In the genomic region with DNA sequence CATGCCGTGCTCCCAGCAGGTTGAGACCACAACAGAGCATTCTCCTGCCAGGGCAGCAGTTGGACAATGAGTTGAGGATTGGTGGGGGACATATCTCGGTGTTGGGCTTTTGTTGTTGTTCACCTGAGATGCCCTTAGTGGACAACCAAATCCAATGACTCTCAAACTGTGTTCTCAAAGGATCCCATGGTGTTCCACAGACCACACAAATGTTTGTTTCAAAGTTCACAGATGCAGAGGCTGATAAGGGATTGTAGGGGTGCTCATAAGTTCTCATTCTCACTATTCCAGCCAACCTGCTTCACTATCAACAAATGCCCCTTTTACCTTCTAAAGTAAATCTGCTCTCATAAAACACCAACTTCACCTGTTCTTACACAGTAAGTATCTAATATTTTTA, we compare ENCODE assay signal across 25 cellular contexts.
"Had no signal": no experiment of that assay in that cellular context is flagged by ENCODE, and none has a peak within 500 bp of the region (broad histone marks: within the 10 kb centered on the region; RNA-seq: fewer than 3 reads in every experiment).

No MANE protein-coding gene starts in this region.

- H3K4me1 Mint-ChIP-seq: natural killer cell; neural progenitor cell; stimulated activated effector memory CD8-positive, alpha-beta T cell treated with anti-CD3 and anti-CD28 coated beads, Interleukin-12 subunit alpha, Interleukin-12 subunit beta, amount 100 ng/mL, for 72 hours had no signal

- H3K9ac ChIP-seq: neural progenitor cell, parathyroid adenoma had no signal

- H3K4me3 Mint-ChIP-seq: naive thymus-derived CD4-positive, alpha-beta T cell; natural killer cell; nephron; neural progenitor cell; stimulated activated effector memory CD8-positive, alpha-beta T cell treated with anti-CD3 and anti-CD28 coated beads, Interleukin-12 subunit alpha, Interleukin-12 subunit beta, amount 100 ng/mL, for 72 hours; stimulated activated naive CD8-positive, alpha-beta T cell treated with anti-CD3 and anti-CD28 coated beads, Interleukin-15, Interleukin-2, amounts not matched to agents 100 ng/mL and 50 ng/mL, for 24 hours had no signal

- H3K27me3 ChIP-seq: neural progenitor cell, ovary, stomach, thyroid gland, tibial nerve, upper lobe of left lung, vagina had no signal

- H3K4me2 ChIP-seq: neural progenitor cell had no signal

- H2AFZ ChIP-seq: neural progenitor cell, parathyroid adenoma had no signal

- H3K79me2 ChIP-seq: parathyroid adenoma had no signal

- H3K4me1 ChIP-seq: neural progenitor cell, parathyroid adenoma, prostate gland, stomach, thyroid gland, tibial nerve, upper lobe of left lung, vagina had no signal

- H3K27me3 Mint-ChIP-seq: stimulated activated naive CD8-positive, alpha-beta T cell treated with anti-CD3 and anti-CD28 coated beads, Interleukin-15, Interleukin-2, amounts not matched to agents 100 ng/mL and 50 ng/mL, for 24 hours had no signal

- H3K4me3 ChIP-seq: neural progenitor cell, ovary, prostate gland, skin epidermis, stomach, thoracic aorta, thyroid gland, tibial nerve, upper lobe of left lung, vagina had no signal

- H3K27ac Mint-ChIP-seq: naive thymus-derived CD4-positive, alpha-beta T cell; natural killer cell; nephron; neural progenitor cell; stimulated activated effector memory CD8-positive, alpha-beta T cell treated with anti-CD3 and anti-CD28 coated beads, Interleukin-12 subunit alpha, Interleukin-12 subunit beta, amount 100 ng/mL, for 72 hours; stimulated activated naive CD8-positive, alpha-beta T cell treated with anti-CD3 and anti-CD28 coated beads, Interleukin-15, Interleukin-2, amounts not matched to agents 100 ng/mL and 50 ng/mL, for 24 hours had no signal

- ATAC-seq: naive thymus-derived CD4-positive, alpha-beta T cell; natural killer cell; right cardiac atrium; sciatic nerve; stimulated activated effector memory CD8-positive, alpha-beta T cell treated with anti-CD3 and anti-CD28 coated beads, Interleukin-12 subunit alpha, Interleukin-12 subunit beta, amount 100 ng/mL, for 72 hours had no signal

- DNase-seq: naive thymus-derived CD4-positive, alpha-beta T cell; natural killer cell; occipital lobe; ovary; right cardiac atrium; stimulated activated CD4-positive, alpha-beta T cell treated with anti-CD3 and anti-CD28 coated beads, Interleukin-15, amount 100 ng/mL, for 24 hours; stimulated activated CD4-positive, alpha-beta T cell treated with anti-CD3 and anti-CD28 coated beads, Interleukin-2, amount 100 ng/mL, for 24 hours; stimulated activated CD4-positive, alpha-beta T cell treated with anti-CD3 and anti-CD28 coated beads, Interleukin-2, amount 100 ng/mL, for 48 hours; stimulated activated CD4-positive, alpha-beta T cell treated with anti-CD3 and anti-CD28 coated beads, Interleukin-4, amount 100 ng/mL, for 24 hours; stimulated activated naive CD4-positive, alpha-beta T cell treated with Interleukin-2 at 50 U/mL for 16 hours; stomach; thyroid gland; trophoblast cell; upper lobe of left lung had no signal

- H3K27ac ChIP-seq: neural progenitor cell, ovary, parathyroid adenoma, prostate gland, skin epidermis, stomach, thoracic aorta, thyroid gland, tibial nerve, upper lobe of left lung, vagina had no signal

- H3K36me3 ChIP-seq: neural progenitor cell, ovary, prostate gland, stomach, thoracic aorta, thyroid gland, tibial nerve, upper lobe of left lung, vagina had no signal

- H3K36me3 Mint-ChIP-seq: natural killer cell; neural progenitor cell; stimulated activated effector memory CD8-positive, alpha-beta T cell treated with anti-CD3 and anti-CD28 coated beads, Interleukin-12 subunit alpha, Interleukin-12 subunit beta, amount 100 ng/mL, for 72 hours had no signal

- H3K9me3 ChIP-seq: ovary, prostate gland, stomach, thoracic aorta, thyroid gland, tibial nerve, upper lobe of left lung, vagina had no signal

- H3K9me3 Mint-ChIP-seq: natural killer cell; nephron; stimulated activated effector memory CD8-positive, alpha-beta T cell treated with anti-CD3 and anti-CD28 coated beads, Interleukin-12 subunit alpha, Interleukin-12 subunit beta, amount 100 ng/mL, for 72 hours; stimulated activated naive CD8-positive, alpha-beta T cell treated with anti-CD3 and anti-CD28 coated beads, Interleukin-15, Interleukin-2, amounts not matched to agents 100 ng/mL and 50 ng/mL, for 24 hours had no signal
